ENCODE assay signal across 31 cellular contexts in genomic region chr10:48531486-48531885, GRCh38.
"Had no signal": no experiment of that assay in that cellular context is flagged by ENCODE, and none has a peak within 500 bp of the region (broad histone marks: within the 10 kb centered on the region; RNA-seq: fewer than 3 reads in every experiment).

No MANE protein-coding gene starts in this region.

- H3K4me3 Mint-ChIP-seq: activated CD4-positive, alpha-beta memory T cell treated with anti-CD3 and anti-CD28 coated beads for 36 hours; activated CD4-positive, alpha-beta T cell treated with anti-CD3 and anti-CD28 coated beads, Interleukin-2, amount 10 ng/mL, durations not matched to agents 24 days and 14 days; activated naive CD4-positive, alpha-beta T cell treated with anti-CD3 and anti-CD28 coated beads, Interleukin-2, amount 10 ng/mL, durations not matched to agents 7 days and 5 days; central memory CD8-positive, alpha-beta T cell; mesothelial cell of epicardium; naive B cell; nephron progenitor cell; stimulated activated memory B cell treated with anti-CD40 and anti-IgM and Interleukin-4, amounts not matched to agents 10 μg/mL and 1 μg/mL and 100 μg/mL, for 72 hours; stimulated activated naive CD8-positive, alpha-beta T cell treated with anti-CD3 and anti-CD28 coated beads, Interleukin-15, amount 100 ng/mL, for 72 hours had no signal

- ATAC-seq: left cardiac atrium; left ventricle myocardium superior; stimulated activated memory B cell treated with anti-CD40 and anti-IgM and Interleukin-4, amounts not matched to agents 10 μg/mL and 1 μg/mL and 100 μg/mL, for 72 hours; stimulated activated naive CD8-positive, alpha-beta T cell treated with anti-CD3 and anti-CD28 coated beads, Interleukin-15, amount 100 ng/mL, for 72 hours had no signal

- DNase-seq: activated CD4-positive, alpha-beta memory T cell treated with anti-CD3 and anti-CD28 coated beads for 36 hours; activated CD4-positive, alpha-beta T cell treated with anti-CD3 and anti-CD28 coated beads, Interleukin-2, amount 10 ng/mL, durations not matched to agents 24 days and 14 days; activated CD4-positive, CD25-positive, alpha-beta regulatory T cell treated with anti-CD3 and anti-CD28 coated beads, Interleukin-2, amount 50 U/mL, for 72 hours; activated CD8-positive, alpha-beta memory T cell treated with anti-CD3 and anti-CD28 coated beads, Interleukin-2, amount 50 U/mL, for 4 hours; activated gamma-delta T cell; activated naive CD4-positive, alpha-beta T cell treated with anti-CD3 and anti-CD28 coated beads, Interleukin-2, amount 10 ng/mL, durations not matched to agents 7 days and 5 days; activated T-cell treated with anti-CD3 and anti-CD28 coated beads, Interleukin-2, amount 50 U/mL, for 1 hour; amniotic stem cell; dermis blood vessel endothelial cell; effector CD8-positive, alpha-beta T cell; glutamatergic neuron; left cardiac atrium; left ventricle myocardium superior; mammary epithelial cell; naive B cell; nephron progenitor cell; ovary; retina; sigmoid colon; small intestine; stimulated activated CD4-positive, alpha-beta T cell treated with anti-CD3 and anti-CD28 coated beads, Interleukin-4, amount 100 ng/mL, for 24 hours; stimulated activated naive CD8-positive, alpha-beta T cell treated with anti-CD3 and anti-CD28 coated beads, Interleukin-15, amount 100 ng/mL, for 72 hours; substantia nigra; upper lobe of left lung; WERI-Rb-1 had no signal

- H3K27ac Mint-ChIP-seq: activated CD4-positive, alpha-beta memory T cell treated with anti-CD3 and anti-CD28 coated beads for 36 hours; activated CD4-positive, alpha-beta T cell treated with anti-CD3 and anti-CD28 coated beads, Interleukin-2, amount 10 ng/mL, durations not matched to agents 24 days and 14 days; activated naive CD4-positive, alpha-beta T cell treated with anti-CD3 and anti-CD28 coated beads, Interleukin-2, amount 10 ng/mL, durations not matched to agents 7 days and 5 days; mesothelial cell of epicardium; naive B cell; nephron progenitor cell; progenitor cell of endocrine pancreas; stimulated activated memory B cell treated with anti-CD40 and anti-IgM and Interleukin-4, amounts not matched to agents 10 μg/mL and 1 μg/mL and 100 μg/mL, for 72 hours; stimulated activated naive CD8-positive, alpha-beta T cell treated with anti-CD3 and anti-CD28 coated beads, Interleukin-15, amount 100 ng/mL, for 72 hours had no signal

- H3K4me1 Mint-ChIP-seq: activated CD4-positive, alpha-beta T cell treated with anti-CD3 and anti-CD28 coated beads, Interleukin-2, amount 10 ng/mL, durations not matched to agents 24 days and 14 days; activated naive CD4-positive, alpha-beta T cell treated with anti-CD3 and anti-CD28 coated beads, Interleukin-2, amount 10 ng/mL, durations not matched to agents 7 days and 5 days; central memory CD8-positive, alpha-beta T cell; stimulated activated memory B cell treated with anti-CD40 and anti-IgM and Interleukin-4, amounts not matched to agents 10 μg/mL and 1 μg/mL and 100 μg/mL, for 72 hours; stimulated activated naive CD8-positive, alpha-beta T cell treated with anti-CD3 and anti-CD28 coated beads, Interleukin-15, amount 100 ng/mL, for 72 hours had no signal

- H3K36me3 Mint-ChIP-seq: activated CD4-positive, alpha-beta memory T cell treated with anti-CD3 and anti-CD28 coated beads for 36 hours; activated naive CD4-positive, alpha-beta T cell treated with anti-CD3 and anti-CD28 coated beads, Interleukin-2, amount 10 ng/mL, durations not matched to agents 7 days and 5 days; mesothelial cell of epicardium had no signal

- H3K4me3 ChIP-seq: hepatocyte, ovary, sigmoid colon, upper lobe of left lung, vagina had no signal

- H3K9me3 Mint-ChIP-seq: activated CD4-positive, alpha-beta T cell treated with anti-CD3 and anti-CD28 coated beads, Interleukin-2, amount 10 ng/mL, durations not matched to agents 24 days and 14 days; activated naive CD4-positive, alpha-beta T cell treated with anti-CD3 and anti-CD28 coated beads, Interleukin-2, amount 10 ng/mL, durations not matched to agents 7 days and 5 days had no signal
